ENCODE assay signal across 23 cellular contexts in genomic region chr13:20360835-20361412, GRCh38.
DNase-seq lines count a peak whose midpoint lies in the region; FAIRE-seq and TF ChIP-seq lines count a peak whose summit lies in the region.
"Had no signal": no experiment of that assay in that cellular context is flagged by ENCODE, and none has a peak within 500 bp of the region (broad histone marks: within the 10 kb centered on the region; RNA-seq: fewer than 3 reads in every experiment).

No MANE protein-coding gene starts in this region.

- H3K4me1 Mint-ChIP-seq in mesothelial cell of epicardium: peaks cover 72% of the 10 kb centered on the region

- no peak for TF ChIP-seq CTCF in VCaP (conservative IDR thresholded peaks at IDR 0.05)
- no peak for TF ChIP-seq CTCF in mesothelial cell of epicardium (IDR thresholded peaks at IDR 0.05; ENCODE audit: unreplicated experiment)
- TF ChIP-seq CTCF in osteoblast (IDR thresholded peaks at IDR 0.05; ENCODE audit: extremely low read depth, low read depth, low read length): no peak

- no peaks in the 10 kb centered on the region for H3K9me3 ChIP-seq in osteoblast (ENCODE audit: low read depth, low read length)
- H3K9me3 ChIP-seq: adrenal gland, heart right ventricle, mucosa of descending colon, SJSA1, upper lobe of left lung had no signal

- no peaks in the 10 kb centered on the region for H3K36me3 Mint-ChIP-seq in mesothelial cell of epicardium

- H3K4me3 ChIP-seq in osteoblast (ENCODE audit: insufficient read depth, low read length): no peak overlapping the region
- H3K4me3 ChIP-seq: adrenal gland, heart right ventricle, mucosa of descending colon, SJSA1, upper lobe of left lung had no signal

- in situ Hi-C loops in Caki2 (cut with HindIII; ENCODE audit: low pct_unique_long_range_greater_than_20kb, low sequenced_read_pairs): no loop called here

- no peak overlapping the region for H2AFZ ChIP-seq in osteoblast (ENCODE audit: low read length)

- peaks cover 6% of the 10 kb centered on the region for H3K27me3 ChIP-seq in osteoblast (ENCODE audit: insufficient read depth, low read length)
- H3K27me3 ChIP-seq: adrenal gland, SJSA1, upper lobe of left lung had no signal

- H3K27ac ChIP-seq in VCaP (peak overlapping the region; percentile 5; the same call in 1 of the 2 replicates), osteoblast (ENCODE audit: low read depth, low read length) (no peak overlapping the region)
- H3K27ac ChIP-seq: adrenal gland, heart right ventricle, SJSA1, upper lobe of left lung had no signal

- H4K20me1 ChIP-seq in osteoblast (ENCODE audit: insufficient read depth, low read length): no peaks in the 10 kb centered on the region

- peaks cover 11% of the 10 kb centered on the region for H3K4me1 ChIP-seq in osteoblast (ENCODE audit: insufficient read depth, low read length)
- H3K4me1 ChIP-seq: adrenal gland, heart right ventricle, upper lobe of left lung had no signal

- no peak for TF ChIP-seq POLR2A in GM12892 (IDR thresholded peaks at IDR 0.05; ENCODE audit: low read depth, low read length)

- H3K36me3 ChIP-seq in osteoblast (ENCODE audit: insufficient read depth, low read length): no peaks in the 10 kb centered on the region
- H3K36me3 ChIP-seq: adrenal gland, heart right ventricle, SJSA1, upper lobe of left lung had no signal

- no peaks in the 10 kb centered on the region for H3K9me3 Mint-ChIP-seq in mesothelial cell of epicardium
- H3K9me3 Mint-ChIP-seq: activated T-cell treated with anti-CD3 and anti-CD28 coated beads, Interleukin-2, amount 50 U/mL, for 24 hours; central memory CD8-positive, alpha-beta T cell; nephron progenitor cell had no signal

- no peak for FAIRE-seq in GM12892 (lab: Jason Lieb, UNC)
- FAIRE-seq: H54 had no signal

- DNase-seq in Caki2 (ENCODE audit: low read depth) (peak; percentile 45), glomerular visceral epithelial cell (ENCODE audit: extremely low spot score) (peak; percentile 52), mesothelial cell of epicardium (ENCODE audit: low spot score in 2 of 2, unreplicated experiment in 2 of 2) (no peak), GM12892 (ENCODE audit: insufficient read length) (no peak), CD1c-positive myeloid dendritic cell (ENCODE audit: extremely low spot score) (no peak), osteoblast (ENCODE audit: insufficient read length, low spot score, missing footprints) (no peak)
- DNase-seq in activated CD4-positive, CD25-positive, alpha-beta regulatory T cell treated with anti-CD3 and anti-CD28 coated beads, Interleukin-2, amount 50 U/mL, for 72 hours: no peak
- DNase-seq: activated naive CD4-positive, alpha-beta T cell; activated T-cell treated with anti-CD3 and anti-CD28 coated beads, Interleukin-2, amount 50 U/mL, for 24 hours; heart right ventricle; mucosa of descending colon; NCI-H146; NCI-H2171; NCI-H524; nephron progenitor cell; stimulated activated CD8-positive, alpha-beta memory T cell treated with anti-CD3 and anti-CD28 coated beads, Interleukin-4, amount 100 ng/mL, for 48 hours; T-helper 1 cell; upper lobe of left lung had no signal

- no peak overlapping the region for H3K4me2 ChIP-seq in osteoblast (ENCODE audit: insufficient read depth, low read length)

- H3K4me3 Mint-ChIP-seq in mesothelial cell of epicardium: no peak overlapping the region
- H3K4me3 Mint-ChIP-seq: activated T-cell treated with anti-CD3 and anti-CD28 coated beads, Interleukin-2, amount 50 U/mL, for 24 hours; central memory CD8-positive, alpha-beta T cell; nephron progenitor cell had no signal

- H3K79me2 ChIP-seq in osteoblast (ENCODE audit: insufficient read depth, low read length): no peaks in the 10 kb centered on the region

- no peaks in the 10 kb centered on the region for H3K27me3 Mint-ChIP-seq in mesothelial cell of epicardium (ENCODE audit: low read depth)

- peak overlapping the region; percentile 86 for H3K27ac Mint-ChIP-seq in mesothelial cell of epicardium
- H3K27ac Mint-ChIP-seq: activated T-cell treated with anti-CD3 and anti-CD28 coated beads, Interleukin-2, amount 50 U/mL, for 24 hours; nephron progenitor cell had no signal

Comparison
In these comparisons a context has a peak if more than half of its experiments do, and no peak if none do; other contexts are left out.
1. DNase-seq: peak in Caki2 (single experiment) and glomerular visceral epithelial cell (single experiment); none in mesothelial cell of epicardium (0 of 2), GM12892 (single experiment), CD1c-positive myeloid dendritic cell (single experiment), activated CD4-positive, CD25-positive, alpha-beta regulatory T cell treated with anti-CD3 and anti-CD28 coated beads, Interleukin-2, amount 50 U/mL, for 72 hours (single experiment) and osteoblast (single experiment).